Comparison of ENCODE assay signal across 1 cellular context in the genomic region with DNA sequence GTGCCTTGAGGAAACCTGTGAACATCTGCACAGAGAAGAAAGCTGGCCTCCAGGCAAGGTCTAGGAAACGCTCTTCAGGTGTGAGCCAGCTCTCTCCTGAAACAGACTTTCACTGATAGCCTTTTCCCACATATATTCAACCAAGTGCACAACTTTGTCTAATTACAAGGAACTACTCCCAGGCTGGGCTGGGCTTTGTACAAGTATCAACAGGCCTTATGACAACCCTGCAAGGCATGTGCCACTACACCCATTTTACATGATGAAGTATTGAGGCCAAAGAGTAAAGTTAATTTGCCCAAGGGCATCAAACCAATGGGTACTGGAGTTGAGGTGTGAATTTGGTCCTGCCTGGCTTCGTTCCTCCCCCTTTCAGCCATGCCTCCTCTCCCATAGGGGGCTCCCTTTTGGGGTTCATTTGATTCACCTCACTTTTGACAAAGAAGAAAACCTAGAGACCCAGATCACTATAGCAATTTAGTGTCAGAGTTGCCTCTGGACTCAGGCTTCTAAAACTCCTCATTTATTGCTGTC.
TF ChIP-seq lines count a peak whose summit lies in the region.

No MANE protein-coding gene starts in this region.

TF ChIP-seq in HEK293, 187 proteins besides CTCF, POLR2A, EP300 and RAD21 (continued from another document):
- TF ChIP-seq, protein P1, sequence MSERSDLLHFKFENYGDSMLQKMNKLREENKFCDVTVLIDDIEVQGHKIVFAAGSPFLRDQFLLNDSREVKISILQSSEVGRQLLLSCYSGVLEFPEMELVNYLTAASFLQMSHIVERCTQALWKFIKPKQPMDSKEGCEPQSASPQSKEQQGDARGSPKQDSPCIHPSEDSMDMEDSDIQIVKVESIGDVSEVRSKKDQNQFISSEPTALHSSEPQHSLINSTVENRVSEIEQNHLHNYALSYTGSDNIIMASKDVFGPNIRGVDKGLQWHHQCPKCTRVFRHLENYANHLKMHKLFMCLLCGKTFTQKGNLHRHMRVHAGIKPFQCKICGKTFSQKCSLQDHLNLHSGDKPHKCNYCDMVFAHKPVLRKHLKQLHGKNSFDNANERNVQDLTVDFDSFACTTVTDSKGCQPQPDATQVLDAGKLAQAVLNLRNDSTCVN (tag by site-specific recombination; optimal IDR thresholded peaks at IDR 0.05): no peak
- TF ChIP-seq GLIS2 (tag by site-specific recombination; IDR thresholded peaks at IDR 0.05) (no peak), ZFP69B (tag by site-specific recombination; IDR thresholded peaks at IDR 0.05) (no peak)
- TF ChIP-seq, protein P2, sequence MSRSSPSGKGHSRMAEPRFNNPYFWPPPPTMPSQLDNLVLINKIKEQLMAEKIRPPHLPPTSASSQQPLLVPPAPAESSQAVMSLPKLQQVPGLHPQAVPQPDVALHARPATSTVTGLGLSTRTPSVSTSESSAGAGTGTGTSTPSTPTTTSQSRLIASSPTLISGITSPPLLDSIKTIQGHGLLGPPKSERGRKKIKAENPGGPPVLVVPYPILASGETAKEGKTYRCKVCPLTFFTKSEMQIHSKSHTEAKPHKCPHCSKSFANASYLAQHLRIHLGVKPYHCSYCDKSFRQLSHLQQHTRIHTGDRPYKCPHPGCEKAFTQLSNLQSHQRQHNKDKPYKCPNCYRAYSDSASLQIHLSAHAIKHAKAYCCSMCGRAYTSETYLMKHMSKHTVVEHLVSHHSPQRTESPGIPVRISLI (tag by site-specific recombination; IDR thresholded peaks at IDR 0.05): no peak
